24 cellular contexts compared by ENCODE assay signal in genomic region chr3:32757618-32758374, GRCh38.
DNase-seq lines count a peak whose midpoint lies in the region; ATAC-seq, FAIRE-seq and TF ChIP-seq lines count a peak whose summit lies in the region.
"Had no signal": no experiment of that assay in that cellular context is flagged by ENCODE, and none has a peak within 500 bp of the region (broad histone marks: within the 10 kb centered on the region; RNA-seq: fewer than 3 reads in every experiment).

No MANE protein-coding gene starts in this region.

- 0 out of 2 replicates have a peak, but pooled peaks cover under 1% of the 10 kb centered on the region for H3F3A ChIP-seq in GM23338 (replicated peaks; ENCODE audit: low read depth)

- H3K79me2 ChIP-seq in GM23338 (replicated peaks; ENCODE audit: insufficient read depth): no peaks in the 10 kb centered on the region; the same call in 1 of the 2 replicates

- TF ChIP-seq CTCF in GM23338 (conservative IDR thresholded peaks at IDR 0.05; ENCODE audit: low read depth in 2 of 2) (no peak), choroid plexus epithelial cell (conservative IDR thresholded peaks at IDR 0.05; ENCODE audit: low read depth, low read length) (no peak), lower leg skin (IDR thresholded peaks at IDR 0.05) (no peak)

- TF ChIP-seq POLR2A in lower leg skin (IDR thresholded peaks at IDR 0.05): no peak

- peak overlapping the region; percentile 12; the same call in 1 of the 2 replicates for H3K27ac ChIP-seq in GM23338 (ENCODE audit: low read depth)
- no peak overlapping the region for H3K27ac ChIP-seq in substantia nigra (ENCODE audit: low read depth, low read length, poor library complexity, severe bottlenecking)
- H3K27ac ChIP-seq in small intestine (ENCODE audit: low read depth in 1 of 2, low read length in 1 of 2): no peak overlapping the region
- H3K27ac ChIP-seq: esophagus squamous epithelium, PC-9, testis, VCaP had no signal

- H3K9me3 Mint-ChIP-seq in GM23338: no peaks in the 10 kb centered on the region

- H3K9me2 ChIP-seq in GM23338 (ENCODE audit: insufficient read depth): no peaks in the 10 kb centered on the region

- no peaks in the 10 kb centered on the region for H3K9me3 ChIP-seq in small intestine (ENCODE audit: control insufficient read depth, low read depth)
- H3K9me3 ChIP-seq: esophagus squamous epithelium, MG63, testis had no signal

- H3K4me3 ChIP-seq in GM23338 (no peak overlapping the region), choroid plexus epithelial cell (ENCODE audit: low read depth, low read length) (no peak overlapping the region), lower leg skin (ENCODE audit: low read depth, poor library complexity, severe bottlenecking) (no peak overlapping the region), small intestine (ENCODE audit: low read depth in 1 of 2, low read length in 2 of 2) (no peak overlapping the region)
- H3K4me3 ChIP-seq: esophagus squamous epithelium, MG63, PC-9, testis had no signal

- H3K36me3 ChIP-seq in GM23338 (ENCODE audit: insufficient read depth): peaks cover 18% of the 10 kb centered on the region
- H3K36me3 ChIP-seq in small intestine (ENCODE audit: control insufficient read depth in 2 of 2, insufficient read depth in 2 of 2, low read length in 2 of 2): peaks cover 0 to 8% of the 10 kb centered on the region in 2 donors
- H3K36me3 ChIP-seq: MG63 had no signal

- FAIRE-seq in small intestine (lab: Jason Lieb, UNC): no peak
- FAIRE-seq: D721Med, HTR-8/SVneo, kidney had no signal

- H3K4me1 Mint-ChIP-seq in GM23338: peaks cover 8% of the 10 kb centered on the region

- H4K20me1 ChIP-seq in GM23338 (replicated peaks; ENCODE audit: insufficient read depth): no peaks in the 10 kb centered on the region

- H3K27me3 ChIP-seq in GM23338 (ENCODE audit: insufficient read depth) (no peaks in the 10 kb centered on the region), small intestine (ENCODE audit: control insufficient read depth in 2 of 2, insufficient read depth in 2 of 2, low read length in 2 of 2) (no peaks in the 10 kb centered on the region)
- H3K27me3 ChIP-seq: esophagus squamous epithelium, MG63, testis had no signal

- peaks cover 8% of the 10 kb centered on the region; the same call in 1 of the 2 replicates for H3K4me1 ChIP-seq in GM23338 (ENCODE audit: insufficient read depth)
- H3K4me1 ChIP-seq in small intestine (ENCODE audit: control insufficient read depth in 2 of 2, insufficient read depth in 1 of 2, low read depth in 1 of 2, low read length in 1 of 2): no peaks in the 10 kb centered on the region
- H3K4me1 ChIP-seq: esophagus squamous epithelium, testis had no signal

- ATAC-seq in GM23338: no peak

- no peak overlapping the region for H3K4me2 ChIP-seq in GM23338
- H3K4me2 ChIP-seq: PC-9 had no signal

- peaks cover 5% of the 10 kb centered on the region for H3K27me3 Mint-ChIP-seq in GM23338 (ENCODE audit: insufficient read depth, low read depth, poor library complexity)

- no peak overlapping the region for H3K4me3 Mint-ChIP-seq in GM23338

- DNase-seq in AG08396 (ENCODE audit: low spot score): peak; percentile 23
- no peak for DNase-seq in GM23338 (ENCODE audit: low spot score)
- DNase-seq in OCI-M1 (lab: John Stamatoyannopoulos, UW): peak; percentile 47
- peak; percentile 16 for DNase-seq in choroid plexus epithelial cell (ENCODE audit: low read depth)
- DNase-seq in SW 1271 (lab: John Stamatoyannopoulos, UW): no peak
- no peak for DNase-seq in lower leg skin (ENCODE audit: low spot score in 2 of 2)
- DNase-seq in substantia nigra (lab: John Stamatoyannopoulos, UW): no peak
- DNase-seq in small intestine: no peak
- DNase-seq: activated CD8-positive, alpha-beta memory T cell treated with anti-CD3 and anti-CD28 coated beads for 24 hours; activated gamma-delta T cell treated with Interleukin-2 at 50 U/mL for 16 hours; esophagus squamous epithelium; GDM1; H7; kidney; MG63; NCI-H2081; NCI-H524 treated with DMSO at 0.1 percent for 48 hours; occipital lobe; PC-9; stimulated activated CD4-positive, alpha-beta T cell treated with anti-CD3 and anti-CD28 coated beads, Interleukin-4, amount 100 ng/mL, for 1 hour; testis had no signal

- H3K27ac Mint-ChIP-seq in GM23338: no peak overlapping the region

- intact Hi-C loops in lower leg skin (cut with DNase I; ENCODE audit: low total_unique reads): no loop called here

- WGBS in lower leg skin, 2 donors: 90 to 97% methylated on average over 2 of the region's 2 CpGs
- WGBS in small intestine, 3 donors: 75 to 89% (median 85%) methylated on average over 2 of the region's 2 CpGs

- H3K36me3 Mint-ChIP-seq in GM23338 (ENCODE audit: low read depth): peaks cover 32% of the 10 kb centered on the region

- H2AFZ ChIP-seq in GM23338: no peak overlapping the region
- H2AFZ ChIP-seq: PC-9 had no signal

TF ChIP-seq in GM23338, 12 proteins besides CTCF, POLR2A, EP300 and RAD21:
- TF ChIP-seq NANOG (IDR thresholded peaks at IDR 0.05; ENCODE audit: borderline replicate concordance): no peak
- no peak for TF ChIP-seq POLR2AphosphoS5 (IDR thresholded peaks at IDR 0.05; ENCODE audit: low read depth)
- TF ChIP-seq, protein P1, sequence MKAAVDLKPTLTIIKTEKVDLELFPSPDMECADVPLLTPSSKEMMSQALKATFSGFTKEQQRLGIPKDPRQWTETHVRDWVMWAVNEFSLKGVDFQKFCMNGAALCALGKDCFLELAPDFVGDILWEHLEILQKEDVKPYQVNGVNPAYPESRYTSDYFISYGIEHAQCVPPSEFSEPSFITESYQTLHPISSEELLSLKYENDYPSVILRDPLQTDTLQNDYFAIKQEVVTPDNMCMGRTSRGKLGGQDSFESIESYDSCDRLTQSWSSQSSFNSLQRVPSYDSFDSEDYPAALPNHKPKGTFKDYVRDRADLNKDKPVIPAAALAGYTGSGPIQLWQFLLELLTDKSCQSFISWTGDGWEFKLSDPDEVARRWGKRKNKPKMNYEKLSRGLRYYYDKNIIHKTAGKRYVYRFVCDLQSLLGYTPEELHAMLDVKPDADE (IDR thresholded peaks at IDR 0.05): no peak
- no peak for TF ChIP-seq EZH2phosphoT487 (IDR thresholded peaks at IDR 0.05; ENCODE audit: unreplicated experiment)
- TF ChIP-seq EZH2 (IDR thresholded peaks at IDR 0.05; ENCODE audit: low read depth, unreplicated experiment): no peak
- TF ChIP-seq ZNF331 (CRISPR knock-in tag; IDR thresholded peaks at IDR 0.05; ENCODE audit: low read depth): no peak
- no peak for TF ChIP-seq CREB1 (CRISPR knock-in tag; IDR thresholded peaks at IDR 0.05; ENCODE audit: low read depth)
- TF ChIP-seq JUNB (IDR thresholded peaks at IDR 0.05; ENCODE audit: unreplicated experiment): no peak
TF ChIP-seq in GM23338: peak in this region for 0.

Comparison
In these comparisons a context has a peak if more than half of its experiments do, and no peak if none do; other contexts are left out.
1. DNase-seq: peak in AG08396 (single experiment), OCI-M1 (single experiment) and choroid plexus epithelial cell (single experiment); none in GM23338 (single experiment), SW 1271 (0 of 2), lower leg skin (0 of 2), substantia nigra (0 of 49) and small intestine (single experiment).